1 cellular context compared by ENCODE assay signal in the genomic region with DNA sequence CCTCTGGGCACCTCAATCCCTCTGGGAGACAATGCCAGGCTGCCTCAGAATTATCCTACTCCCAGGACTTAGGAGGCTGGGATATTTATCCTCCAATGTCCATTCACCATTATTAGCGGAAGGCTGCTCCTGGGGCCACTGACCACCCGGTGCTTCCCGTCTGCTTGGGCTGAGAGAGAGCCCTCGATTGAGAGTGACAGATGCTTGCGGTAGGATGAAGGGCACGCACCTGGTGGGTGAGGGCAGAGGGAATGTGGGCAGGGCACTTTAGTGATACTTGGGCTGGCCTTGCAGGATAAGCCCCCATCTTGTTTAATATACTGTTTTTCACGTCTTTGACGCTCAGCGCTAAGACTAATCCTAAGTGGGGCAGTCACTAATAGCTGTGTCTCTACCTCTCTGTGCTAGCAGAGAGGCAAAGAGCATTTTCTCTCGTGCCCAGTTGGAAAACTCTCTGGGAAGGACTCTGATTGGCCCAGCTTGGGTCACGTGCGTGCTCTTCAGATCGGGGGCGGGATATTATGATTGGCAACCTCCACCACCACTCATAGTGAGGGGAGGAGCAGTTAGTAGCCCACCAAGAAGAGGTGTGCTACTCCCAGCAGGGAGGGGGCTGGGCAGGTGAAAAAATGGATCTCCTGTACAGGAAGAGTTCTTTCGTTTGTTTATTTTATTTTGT.
TF ChIP-seq lines count a peak whose summit lies in the region.

No MANE protein-coding gene starts in this region.

TF ChIP-seq in K562, 482 proteins besides CTCF, POLR2A, EP300 and RAD21 (continued from another document):
- TF ChIP-seq, protein P1, sequence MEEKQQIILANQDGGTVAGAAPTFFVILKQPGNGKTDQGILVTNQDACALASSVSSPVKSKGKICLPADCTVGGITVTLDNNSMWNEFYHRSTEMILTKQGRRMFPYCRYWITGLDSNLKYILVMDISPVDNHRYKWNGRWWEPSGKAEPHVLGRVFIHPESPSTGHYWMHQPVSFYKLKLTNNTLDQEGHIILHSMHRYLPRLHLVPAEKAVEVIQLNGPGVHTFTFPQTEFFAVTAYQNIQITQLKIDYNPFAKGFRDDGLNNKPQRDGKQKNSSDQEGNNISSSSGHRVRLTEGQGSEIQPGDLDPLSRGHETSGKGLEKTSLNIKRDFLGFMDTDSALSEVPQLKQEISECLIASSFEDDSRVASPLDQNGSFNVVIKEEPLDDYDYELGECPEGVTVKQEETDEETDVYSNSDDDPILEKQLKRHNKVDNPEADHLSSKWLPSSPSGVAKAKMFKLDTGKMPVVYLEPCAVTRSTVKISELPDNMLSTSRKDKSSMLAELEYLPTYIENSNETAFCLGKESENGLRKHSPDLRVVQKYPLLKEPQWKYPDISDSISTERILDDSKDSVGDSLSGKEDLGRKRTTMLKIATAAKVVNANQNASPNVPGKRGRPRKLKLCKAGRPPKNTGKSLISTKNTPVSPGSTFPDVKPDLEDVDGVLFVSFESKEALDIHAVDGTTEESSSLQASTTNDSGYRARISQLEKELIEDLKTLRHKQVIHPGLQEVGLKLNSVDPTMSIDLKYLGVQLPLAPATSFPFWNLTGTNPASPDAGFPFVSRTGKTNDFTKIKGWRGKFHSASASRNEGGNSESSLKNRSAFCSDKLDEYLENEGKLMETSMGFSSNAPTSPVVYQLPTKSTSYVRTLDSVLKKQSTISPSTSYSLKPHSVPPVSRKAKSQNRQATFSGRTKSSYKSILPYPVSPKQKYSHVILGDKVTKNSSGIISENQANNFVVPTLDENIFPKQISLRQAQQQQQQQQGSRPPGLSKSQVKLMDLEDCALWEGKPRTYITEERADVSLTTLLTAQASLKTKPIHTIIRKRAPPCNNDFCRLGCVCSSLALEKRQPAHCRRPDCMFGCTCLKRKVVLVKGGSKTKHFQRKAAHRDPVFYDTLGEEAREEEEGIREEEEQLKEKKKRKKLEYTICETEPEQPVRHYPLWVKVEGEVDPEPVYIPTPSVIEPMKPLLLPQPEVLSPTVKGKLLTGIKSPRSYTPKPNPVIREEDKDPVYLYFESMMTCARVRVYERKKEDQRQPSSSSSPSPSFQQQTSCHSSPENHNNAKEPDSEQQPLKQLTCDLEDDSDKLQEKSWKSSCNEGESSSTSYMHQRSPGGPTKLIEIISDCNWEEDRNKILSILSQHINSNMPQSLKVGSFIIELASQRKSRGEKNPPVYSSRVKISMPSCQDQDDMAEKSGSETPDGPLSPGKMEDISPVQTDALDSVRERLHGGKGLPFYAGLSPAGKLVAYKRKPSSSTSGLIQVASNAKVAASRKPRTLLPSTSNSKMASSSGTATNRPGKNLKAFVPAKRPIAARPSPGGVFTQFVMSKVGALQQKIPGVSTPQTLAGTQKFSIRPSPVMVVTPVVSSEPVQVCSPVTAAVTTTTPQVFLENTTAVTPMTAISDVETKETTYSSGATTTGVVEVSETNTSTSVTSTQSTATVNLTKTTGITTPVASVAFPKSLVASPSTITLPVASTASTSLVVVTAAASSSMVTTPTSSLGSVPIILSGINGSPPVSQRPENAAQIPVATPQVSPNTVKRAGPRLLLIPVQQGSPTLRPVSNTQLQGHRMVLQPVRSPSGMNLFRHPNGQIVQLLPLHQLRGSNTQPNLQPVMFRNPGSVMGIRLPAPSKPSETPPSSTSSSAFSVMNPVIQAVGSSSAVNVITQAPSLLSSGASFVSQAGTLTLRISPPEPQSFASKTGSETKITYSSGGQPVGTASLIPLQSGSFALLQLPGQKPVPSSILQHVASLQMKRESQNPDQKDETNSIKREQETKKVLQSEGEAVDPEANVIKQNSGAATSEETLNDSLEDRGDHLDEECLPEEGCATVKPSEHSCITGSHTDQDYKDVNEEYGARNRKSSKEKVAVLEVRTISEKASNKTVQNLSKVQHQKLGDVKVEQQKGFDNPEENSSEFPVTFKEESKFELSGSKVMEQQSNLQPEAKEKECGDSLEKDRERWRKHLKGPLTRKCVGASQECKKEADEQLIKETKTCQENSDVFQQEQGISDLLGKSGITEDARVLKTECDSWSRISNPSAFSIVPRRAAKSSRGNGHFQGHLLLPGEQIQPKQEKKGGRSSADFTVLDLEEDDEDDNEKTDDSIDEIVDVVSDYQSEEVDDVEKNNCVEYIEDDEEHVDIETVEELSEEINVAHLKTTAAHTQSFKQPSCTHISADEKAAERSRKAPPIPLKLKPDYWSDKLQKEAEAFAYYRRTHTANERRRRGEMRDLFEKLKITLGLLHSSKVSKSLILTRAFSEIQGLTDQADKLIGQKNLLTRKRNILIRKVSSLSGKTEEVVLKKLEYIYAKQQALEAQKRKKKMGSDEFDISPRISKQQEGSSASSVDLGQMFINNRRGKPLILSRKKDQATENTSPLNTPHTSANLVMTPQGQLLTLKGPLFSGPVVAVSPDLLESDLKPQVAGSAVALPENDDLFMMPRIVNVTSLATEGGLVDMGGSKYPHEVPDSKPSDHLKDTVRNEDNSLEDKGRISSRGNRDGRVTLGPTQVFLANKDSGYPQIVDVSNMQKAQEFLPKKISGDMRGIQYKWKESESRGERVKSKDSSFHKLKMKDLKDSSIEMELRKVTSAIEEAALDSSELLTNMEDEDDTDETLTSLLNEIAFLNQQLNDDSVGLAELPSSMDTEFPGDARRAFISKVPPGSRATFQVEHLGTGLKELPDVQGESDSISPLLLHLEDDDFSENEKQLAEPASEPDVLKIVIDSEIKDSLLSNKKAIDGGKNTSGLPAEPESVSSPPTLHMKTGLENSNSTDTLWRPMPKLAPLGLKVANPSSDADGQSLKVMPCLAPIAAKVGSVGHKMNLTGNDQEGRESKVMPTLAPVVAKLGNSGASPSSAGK (IDR thresholded peaks at IDR 0.05): peak; percentile 31; the same call in 1 of the 2 replicates
- TF ChIP-seq ZNF41 (CRISPR knock-in tag; conservative IDR thresholded peaks at IDR 0.05) (no peak), ZNF77 (CRISPR knock-in tag; IDR thresholded peaks at IDR 0.05) (no peak), MTA3 (IDR thresholded peaks at IDR 0.05; ENCODE audit: borderline replicate concordance) (no peak), NR2C1 (IDR thresholded peaks at IDR 0.05) (no peak), NR2C1 (tag; IDR thresholded peaks at IDR 0.05) (no peak), ZNF354B (CRISPR knock-in tag; IDR thresholded peaks at IDR 0.05) (no peak), HNRNPLL (IDR thresholded peaks at IDR 0.05; ENCODE audit: low read depth, low read length, poor library complexity, severe bottlenecking) (no peak), MTA2 (IDR thresholded peaks at IDR 0.05; ENCODE audit: low read depth) (no peak), HNRNPUL1 (IDR thresholded peaks at IDR 0.05; ENCODE audit: low read length) (no peak), NR1H2 (CRISPR knock-in tag; IDR thresholded peaks at IDR 0.05) (no peak), TBP (optimal IDR thresholded peaks at IDR 0.05; ENCODE audit: low read depth, low read length) (peak; percentile 3), ZNF589 (CRISPR knock-in tag; IDR thresholded peaks at IDR 0.05; ENCODE audit: low read depth) (no peak), CBX8 (IDR thresholded peaks at IDR 0.05; ENCODE audit: borderline replicate concordance, extremely low read depth, low read depth, low read length, poor library complexity, severe bottlenecking) (no peak)
- TF ChIP-seq, protein P2, sequence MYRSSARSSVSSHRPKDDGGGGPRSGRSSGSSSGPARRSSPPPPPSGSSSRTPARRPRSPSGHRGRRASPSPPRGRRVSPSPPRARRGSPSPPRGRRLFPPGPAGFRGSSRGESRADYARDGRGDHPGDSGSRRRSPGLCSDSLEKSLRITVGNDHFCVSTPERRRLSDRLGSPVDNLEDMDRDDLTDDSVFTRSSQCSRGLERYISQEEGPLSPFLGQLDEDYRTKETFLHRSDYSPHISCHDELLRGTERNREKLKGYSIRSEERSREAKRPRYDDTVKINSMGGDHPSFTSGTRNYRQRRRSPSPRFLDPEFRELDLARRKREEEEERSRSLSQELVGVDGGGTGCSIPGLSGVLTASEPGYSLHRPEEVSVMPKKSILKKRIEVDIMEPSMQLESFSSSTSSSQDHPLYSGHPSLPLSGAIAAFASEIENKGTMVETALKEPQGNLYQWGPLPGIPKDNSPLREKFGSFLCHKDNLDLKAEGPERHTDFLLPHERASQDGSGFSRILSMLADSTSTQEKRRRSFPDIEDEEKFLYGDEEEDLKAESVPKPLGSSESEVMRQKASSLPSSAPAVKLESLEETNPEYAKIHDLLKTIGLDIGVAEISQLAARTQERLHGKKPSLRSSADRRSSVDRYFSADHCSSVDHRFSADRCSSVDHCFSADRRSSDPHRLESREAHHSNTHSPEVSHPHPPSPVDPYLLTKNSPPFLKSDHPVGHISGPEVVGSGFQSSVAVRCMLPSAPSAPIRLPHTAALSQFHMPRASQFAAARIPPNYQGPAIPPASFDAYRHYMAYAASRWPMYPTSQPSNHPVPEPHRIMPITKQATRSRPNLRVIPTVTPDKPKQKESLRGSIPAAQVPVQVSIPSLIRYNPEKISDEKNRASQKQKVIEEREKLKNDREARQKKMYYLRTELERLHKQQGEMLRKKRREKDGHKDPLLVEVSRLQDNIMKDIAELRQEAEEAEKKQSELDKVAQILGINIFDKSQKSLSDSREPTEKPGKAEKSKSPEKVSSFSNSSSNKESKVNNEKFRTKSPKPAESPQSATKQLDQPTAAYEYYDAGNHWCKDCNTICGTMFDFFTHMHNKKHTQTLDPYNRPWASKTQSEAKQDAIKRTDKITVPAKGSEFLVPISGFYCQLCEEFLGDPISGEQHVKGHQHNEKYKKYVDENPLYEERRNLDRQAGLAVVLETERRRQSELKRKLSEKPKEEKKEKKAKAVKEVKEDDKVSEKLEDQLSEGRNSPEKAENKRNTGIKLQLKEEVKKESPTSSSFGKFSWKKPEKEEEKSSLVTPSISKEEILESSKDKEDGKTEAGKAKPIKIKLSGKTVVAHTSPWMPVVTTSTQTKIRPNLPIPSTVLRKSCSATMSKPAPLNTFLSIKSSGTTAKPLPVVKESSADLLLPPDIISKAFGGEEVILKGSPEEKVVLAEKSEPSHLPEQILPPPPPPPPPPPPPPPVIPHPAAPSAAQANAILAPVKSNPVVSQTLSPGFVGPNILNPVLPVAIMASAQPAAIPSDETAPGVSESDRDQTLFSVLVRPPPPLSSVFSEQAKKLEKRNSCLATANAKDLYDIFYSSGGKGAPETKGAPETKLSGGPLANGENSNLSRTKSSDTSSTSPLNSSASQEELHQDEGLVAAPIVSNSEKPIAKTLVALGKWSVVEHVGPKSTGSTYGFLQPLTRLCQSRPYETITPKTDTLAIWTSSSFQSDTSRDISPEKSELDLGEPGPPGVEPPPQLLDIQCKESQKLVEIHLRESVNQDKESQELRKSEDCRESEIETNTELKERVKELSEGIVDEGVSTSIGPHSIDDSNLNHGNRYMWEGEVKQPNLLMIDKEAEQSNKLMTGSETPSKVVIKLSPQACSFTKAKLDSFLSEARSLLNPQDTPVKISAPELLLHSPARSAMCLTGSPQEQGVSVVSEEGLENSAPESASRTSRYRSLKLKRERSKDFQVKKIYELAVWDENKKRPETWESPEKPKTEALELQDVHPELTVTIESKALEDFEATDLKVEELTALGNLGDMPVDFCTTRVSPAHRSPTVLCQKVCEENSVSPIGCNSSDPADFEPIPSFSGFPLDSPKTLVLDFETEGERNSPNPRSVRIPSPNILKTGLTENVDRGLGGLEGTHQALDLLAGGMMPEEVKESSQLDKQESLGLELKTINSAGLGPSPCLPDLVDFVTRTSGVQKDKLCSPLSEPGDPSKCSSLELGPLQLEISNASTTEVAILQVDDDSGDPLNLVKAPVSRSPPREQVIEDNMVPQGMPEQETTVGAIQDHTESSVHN (IDR thresholded peaks at IDR 0.05; ENCODE audit: borderline replicate concordance in 1 of 2, low read depth in 1 of 2): no peak
